16 cellular contexts compared by ENCODE assay signal in the genomic region with DNA sequence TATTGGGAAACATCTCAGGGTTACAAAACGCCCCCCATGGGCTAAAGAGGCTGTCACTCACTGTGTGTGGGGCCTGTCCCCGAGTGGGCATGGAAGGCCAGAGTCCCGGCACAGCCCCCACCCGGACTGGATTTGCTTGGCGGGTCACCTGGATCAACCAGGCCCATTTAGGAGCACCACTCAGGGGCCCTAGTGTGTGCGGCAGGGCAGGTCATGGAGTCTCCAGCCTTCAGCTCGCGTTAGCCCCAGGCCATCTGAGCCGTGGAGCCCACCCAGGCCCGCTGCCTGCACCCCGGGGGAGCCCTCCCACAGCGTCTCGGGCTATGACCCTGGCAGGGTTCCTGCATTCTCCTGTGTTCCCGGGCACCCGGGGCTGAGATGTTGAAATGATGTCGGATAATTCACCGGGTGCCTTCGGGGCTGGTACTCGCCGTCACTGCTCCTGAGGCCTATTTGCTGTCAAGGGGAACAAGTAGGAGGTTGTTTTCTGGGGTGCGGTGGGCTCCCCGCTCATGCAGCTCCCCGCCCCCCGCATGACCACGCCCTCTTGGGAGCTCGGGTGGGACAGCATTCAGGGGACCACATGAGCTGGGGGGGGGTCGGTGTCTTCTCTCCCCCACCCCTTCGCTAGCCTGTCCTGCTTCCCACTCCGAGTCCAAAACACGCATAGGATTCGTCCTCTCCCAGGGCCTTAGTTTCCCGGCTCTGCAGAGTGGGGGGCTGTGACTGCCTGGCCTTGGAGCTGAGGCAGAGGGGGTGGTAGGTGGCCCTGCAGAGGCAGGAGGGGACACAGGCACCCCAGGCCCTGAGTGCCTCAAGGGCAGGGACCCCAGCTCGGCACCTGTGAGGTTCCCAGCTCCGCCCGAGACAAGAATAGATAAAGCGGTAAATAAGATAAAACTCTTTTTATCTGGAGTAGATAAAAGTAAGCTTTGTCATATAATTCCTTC.
A peak's percentile ranks its signal among the peaks of the same experiment; 100 is the strongest.
DNase-seq lines count a peak whose midpoint lies in the region; ATAC-seq, FAIRE-seq and TF ChIP-seq lines count a peak whose summit lies in the region.
"Had no signal": no experiment of that assay in that cellular context is flagged by ENCODE, and none has a peak within 500 bp of the region (broad histone marks: within the 10 kb centered on the region; RNA-seq: fewer than 3 reads in every experiment).

No MANE protein-coding gene starts in this region.

- 60% methylated on average over 26 of the region's 36 CpGs for WGBS in SK-N-SH (ENCODE audit: low lambda C conversion rate)
- 59 to 72% methylated on average over 29 to 33 of the region's 36 CpGs for WGBS in lower leg skin, 2 donors
- whole genome bisulfite sequencing in testis, 2 donors, result 79 to 87% methylated on average over 14 to 33 of the region's 36 CpGs

- no peaks in the 10 kb centered on the region for H3K36me3 ChIP-seq in SK-N-SH (replicated peaks in 1 of 2; ENCODE audit: control insufficient read depth in 1 of 2, insufficient read depth in 2 of 2, low read length in 1 of 2)
- no peaks in the 10 kb centered on the region for H3K36me3 ChIP-seq in testis (ENCODE audit: low read depth, missing control alignments)

- H3K27me3 ChIP-seq in SK-N-SH (ENCODE audit: insufficient read depth), result no peaks in the 10 kb centered on the region
- no peaks in the 10 kb centered on the region for H3K27me3 ChIP-seq in testis

- no peaks in the 10 kb centered on the region for H3K36me3 Mint-ChIP-seq in activated naive CD4-positive, alpha-beta T cell treated with anti-CD3 and anti-CD28 coated beads, Interleukin-2, amount 10 ng/mL, durations not matched to agents 7 days and 5 days

- TF ChIP-seq RAD21 in SK-N-SH (IDR thresholded peaks at IDR 0.05; ENCODE audit: low read length), result no peak

- ATAC-seq in SK-N-SH treated with all-trans-retinoic acid at 6 μM for 48 hours, result no peak

- no peaks in the 10 kb centered on the region for H3K27me3 Mint-ChIP-seq in activated naive CD4-positive, alpha-beta T cell treated with anti-CD3 and anti-CD28 coated beads, Interleukin-2, amount 10 ng/mL, durations not matched to agents 7 days and 5 days

- intact Hi-C loops in lower leg skin (cut with DNase I; ENCODE audit: low total_unique reads) (no loop called here), testis (cut with DNase I; ENCODE audit: low total_unique reads) (no loop called here)

- H3K4me1 ChIP-seq in SK-N-SH (ENCODE audit: control insufficient read depth in 1 of 2, insufficient read depth in 2 of 2, low read depth in 1 of 2, low read length in 1 of 2) (peaks cover 0 to 5% of the 10 kb centered on the region in 2 experiments; a peak in 1 of 4 replicates), testis (no peaks in the 10 kb centered on the region)

- no peak overlapping the region for H3K9ac ChIP-seq in SK-N-SH

- no peak for FAIRE-seq in urothelium cell line (lab: Jason Lieb, UNC)

- POLR2A ChIA-PET in SK-N-SH (lab: Yijun Ruan, JAX), result no interaction called here

- no peak for TF ChIP-seq CTCF in SK-N-SH (IDR thresholded peaks at IDR 0.05)
- no peak for TF ChIP-seq CTCF in lower leg skin (IDR thresholded peaks at IDR 0.05)
- no peak for TF ChIP-seq CTCF in testis (IDR thresholded peaks at IDR 0.05)

- H3K4me1 Mint-ChIP-seq in activated naive CD4-positive, alpha-beta T cell treated with anti-CD3 and anti-CD28 coated beads, Interleukin-2, amount 10 ng/mL, durations not matched to agents 7 days and 5 days, result peaks cover 20% of the 10 kb centered on the region

- CTCF ChIA-PET in SK-N-SH (lab: Yijun Ruan, JAX), result interaction anchor here (0.8 to 7.8 kb wide), 6 partner anchors 10 to 102 kb away, joined by 3 to 68 read pairs (median 3); no protein-coding TSS in a partner anchor
- CTCF ChIA-PET in activated naive CD4-positive, alpha-beta T cell treated with anti-CD3 and anti-CD28 coated beads, Interleukin-2, amount 10 ng/mL, durations not matched to agents 7 days and 5 days (lab: Charles Lee), result interaction anchor here (1.4 kb wide), 1 partner anchor 10 kb away, joined by 4 read pairs; no protein-coding TSS in a partner anchor

- H3K27ac ChIP-seq in SK-N-SH (ENCODE audit: low read depth in 2 of 2, low read length in 1 of 2) (no peak overlapping the region), testis (no peak overlapping the region)
- H3K27ac ChIP-seq: 22Rv1, epithelial cell of prostate had no signal

- H3K9me3 Mint-ChIP-seq in activated naive CD4-positive, alpha-beta T cell treated with anti-CD3 and anti-CD28 coated beads, Interleukin-2, amount 10 ng/mL, durations not matched to agents 7 days and 5 days, result no peaks in the 10 kb centered on the region

- H3K9me3 ChIP-seq in SK-N-SH (no peaks in the 10 kb centered on the region), testis (no peaks in the 10 kb centered on the region)
- H3K9me3 ChIP-seq: Caco-2 had no signal

- H2AFZ ChIP-seq in SK-N-SH (ENCODE audit: low read depth), result no peak overlapping the region

- DNase-seq in SK-N-SH (peak; percentile 19), lower leg skin (ENCODE audit: low spot score in 2 of 2) (peak; percentile 7 to 82), testis (peak; percentile 10), cerebellum (ENCODE audit: low spot score) (no peak), urothelium cell line (ENCODE audit: low spot score) (no peak), NCI-H2107 treated with DMSO at 0.1 percent for 48 hours (lab: John Stamatoyannopoulos, UW; ENCODE audit: unreplicated experiment) (no peak)
- DNase-seq in activated naive CD4-positive, alpha-beta T cell treated with anti-CD3 and anti-CD28 coated beads, Interleukin-2, amount 10 ng/mL, durations not matched to agents 7 days and 5 days, result peak; percentile 12
- DNase-seq: hippocampal formation, mesendoderm, NCI-H1092 treated with DMSO at 0.1 percent for 48 hours, NCI-H345, T-helper 9 cell had no signal

- no peaks in the 10 kb centered on the region for H3K9me2 ChIP-seq in SK-N-SH

- TF ChIP-seq POLR2A in lower leg skin (IDR thresholded peaks at IDR 0.05) (no peak), testis (IDR thresholded peaks at IDR 0.05) (no peak)

- no peak for TF ChIP-seq EP300 in SK-N-SH (IDR thresholded peaks at IDR 0.05; ENCODE audit: borderline replicate concordance in 1 of 2, low read depth in 1 of 2, low read length in 1 of 2)

- H3K4me2 ChIP-seq in SK-N-SH, result no peak overlapping the region

- H3F3A ChIP-seq in SK-N-SH (replicated peaks; ENCODE audit: insufficient read depth), result no peaks in the 10 kb centered on the region

- H3K27ac Mint-ChIP-seq in activated naive CD4-positive, alpha-beta T cell treated with anti-CD3 and anti-CD28 coated beads, Interleukin-2, amount 10 ng/mL, durations not matched to agents 7 days and 5 days, result no peak overlapping the region

- no peaks in the 10 kb centered on the region for H4K20me1 ChIP-seq in SK-N-SH (ENCODE audit: insufficient read depth)

- no peaks in the 10 kb centered on the region for H3K79me2 ChIP-seq in SK-N-SH (ENCODE audit: insufficient read depth)

- H3K4me3 Mint-ChIP-seq in activated naive CD4-positive, alpha-beta T cell treated with anti-CD3 and anti-CD28 coated beads, Interleukin-2, amount 10 ng/mL, durations not matched to agents 7 days and 5 days, result no peak overlapping the region

- H3K4me3 ChIP-seq in SK-N-SH (ENCODE audit: low read depth in 2 of 2, low read length in 1 of 2), result no peak overlapping the region
- H3K4me3 ChIP-seq in lower leg skin (ENCODE audit: low read depth, poor library complexity, severe bottlenecking), result no peak overlapping the region
- no peak overlapping the region for H3K4me3 ChIP-seq in testis

TF ChIP-seq in SK-N-SH, 30 proteins besides CTCF, POLR2A, EP300 and RAD21:
- TF ChIP-seq TAF1 (IDR thresholded peaks at IDR 0.05; ENCODE audit: borderline replicate concordance, low read depth, low read length), result no peak
- TF ChIP-seq, protein P1, sequence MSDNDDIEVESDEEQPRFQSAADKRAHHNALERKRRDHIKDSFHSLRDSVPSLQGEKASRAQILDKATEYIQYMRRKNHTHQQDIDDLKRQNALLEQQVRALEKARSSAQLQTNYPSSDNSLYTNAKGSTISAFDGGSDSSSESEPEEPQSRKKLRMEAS (IDR thresholded peaks at IDR 0.05; ENCODE audit: low read depth), result no peak
- TF ChIP-seq FOXM1 (IDR thresholded peaks at IDR 0.05; ENCODE audit: low read depth), result no peak
- TF ChIP-seq TEAD4 (IDR thresholded peaks at IDR 0.05; ENCODE audit: borderline replicate concordance, insufficient read depth), result no peak

TF ChIP-seq in SK-N-SH treated with all-trans-retinoic acid at 6 μM for 48 hours, 23 proteins besides CTCF, POLR2A, EP300 and RAD21 (continues in another document):
- TF ChIP-seq, protein P2, sequence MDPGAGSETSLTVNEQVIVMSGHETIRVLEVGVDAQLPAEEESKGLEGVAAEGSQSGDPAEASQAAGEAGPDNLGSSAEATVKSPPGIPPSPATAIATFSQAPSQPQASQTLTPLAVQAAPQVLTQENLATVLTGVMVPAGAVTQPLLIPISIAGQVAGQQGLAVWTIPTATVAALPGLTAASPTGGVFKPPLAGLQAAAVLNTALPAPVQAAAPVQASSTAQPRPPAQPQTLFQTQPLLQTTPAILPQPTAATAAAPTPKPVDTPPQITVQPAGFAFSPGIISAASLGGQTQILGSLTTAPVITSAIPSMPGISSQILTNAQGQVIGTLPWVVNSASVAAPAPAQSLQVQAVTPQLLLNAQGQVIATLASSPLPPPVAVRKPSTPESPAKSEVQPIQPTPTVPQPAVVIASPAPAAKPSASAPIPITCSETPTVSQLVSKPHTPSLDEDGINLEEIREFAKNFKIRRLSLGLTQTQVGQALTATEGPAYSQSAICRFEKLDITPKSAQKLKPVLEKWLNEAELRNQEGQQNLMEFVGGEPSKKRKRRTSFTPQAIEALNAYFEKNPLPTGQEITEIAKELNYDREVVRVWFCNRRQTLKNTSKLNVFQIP (CRISPR knock-in tag; IDR thresholded peaks at IDR 0.05; ENCODE audit: borderline replicate concordance, low read depth), result no peak
- TF ChIP-seq ZFP3 (CRISPR knock-in tag; IDR thresholded peaks at IDR 0.05) (no peak), RARB (CRISPR knock-in tag; IDR thresholded peaks at IDR 0.05) (no peak)
- TF ChIP-seq, protein P3, sequence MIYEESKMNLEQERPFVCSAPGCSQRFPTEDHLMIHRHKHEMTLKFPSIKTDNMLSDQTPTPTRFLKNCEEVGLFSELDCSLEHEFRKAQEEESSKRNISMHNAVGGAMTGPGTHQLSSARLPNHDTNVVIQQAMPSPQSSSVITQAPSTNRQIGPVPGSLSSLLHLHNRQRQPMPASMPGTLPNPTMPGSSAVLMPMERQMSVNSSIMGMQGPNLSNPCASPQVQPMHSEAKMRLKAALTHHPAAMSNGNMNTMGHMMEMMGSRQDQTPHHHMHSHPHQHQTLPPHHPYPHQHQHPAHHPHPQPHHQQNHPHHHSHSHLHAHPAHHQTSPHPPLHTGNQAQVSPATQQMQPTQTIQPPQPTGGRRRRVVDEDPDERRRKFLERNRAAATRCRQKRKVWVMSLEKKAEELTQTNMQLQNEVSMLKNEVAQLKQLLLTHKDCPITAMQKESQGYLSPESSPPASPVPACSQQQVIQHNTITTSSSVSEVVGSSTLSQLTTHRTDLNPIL (CRISPR knock-in tag; IDR thresholded peaks at IDR 0.05; ENCODE audit: low read depth), result no peak

Comparison
In these comparisons a context has a peak if more than half of its experiments do, and no peak if none do; other contexts are left out.
1. DNase-seq: peak in SK-N-SH (single experiment), activated naive CD4-positive, alpha-beta T cell treated with anti-CD3 and anti-CD28 coated beads, Interleukin-2, amount 10 ng/mL, durations not matched to agents 7 days and 5 days (single experiment), lower leg skin (2 of 2) and testis (single experiment); none in cerebellum (single experiment), urothelium cell line (single experiment) and NCI-H2107 treated with DMSO at 0.1 percent for 48 hours (single experiment).